Comparison of ENCODE assay signal across 13 cellular contexts in the genomic region with DNA sequence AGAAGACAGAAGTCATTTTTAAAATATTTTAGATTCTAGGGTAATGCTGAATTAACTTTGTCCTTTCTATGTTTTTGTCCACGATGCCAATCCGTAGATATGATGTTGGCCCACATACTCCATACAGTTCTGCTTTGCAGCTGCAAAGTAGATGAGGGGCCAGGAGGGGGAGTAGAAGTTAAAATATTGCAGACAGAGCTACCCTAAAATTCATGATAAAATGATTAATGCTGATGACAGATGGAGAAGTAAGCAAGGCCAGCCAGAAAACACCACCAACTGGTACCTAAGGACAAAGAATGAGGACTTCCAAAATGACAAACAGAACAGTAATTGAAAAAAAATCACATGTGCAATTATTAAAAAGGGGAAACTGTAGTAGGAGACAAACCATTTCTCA.
A peak's percentile ranks its signal among the peaks of the same experiment; 100 is the strongest.
DNase-seq lines count a peak whose midpoint lies in the region; ATAC-seq and TF ChIP-seq lines count a peak whose summit lies in the region.
"Had no signal": no experiment of that assay in that cellular context is flagged by ENCODE, and none has a peak within 500 bp of the region (broad histone marks: within the 10 kb centered on the region; RNA-seq: fewer than 3 reads in every experiment).

No MANE protein-coding gene starts in this region.

- in situ Hi-C loops in GM13976 (cut with MboI; ENCODE audit: low sequenced_read_pairs, unreplicated experiment): no loop called here

- TF ChIP-seq CTCF in cardiac fibroblast (IDR thresholded peaks at IDR 0.05; ENCODE audit: low read depth, low read length) (no peak), GM13976 (IDR thresholded peaks at IDR 0.05; ENCODE audit: borderline replicate concordance, control extremely low read depth, extremely low read depth, insufficient read depth, missing control alignments) (no peak)

- no peak overlapping the region for H3K4me3 ChIP-seq in cardiac fibroblast (replicated peaks in 1 of 2; ENCODE audit: low read depth in 2 of 2, low read length in 2 of 2)
- H3K4me3 ChIP-seq: A549, sigmoid colon, suprapubic skin had no signal

- peak; percentile 10 for DNase-seq in NCI-H1105 treated with DMSO at 0.1 percent for 48 hours (lab: John Stamatoyannopoulos, UW)
- no peak for DNase-seq in NCI-H1105 (lab: John Stamatoyannopoulos, UW)
- peak; percentile 46 for DNase-seq in NCI-H524 treated with DMSO at 0.1 percent for 48 hours (lab: John Stamatoyannopoulos, UW)
- peak; percentile 10 to 19 for DNase-seq in cardiac fibroblast (ENCODE audit: low read depth in 2 of 2)
- peak; percentile 14 for DNase-seq in pons (ENCODE audit: low spot score)
- DNase-seq in iPS-NIHi7 (ENCODE audit: extremely low spot score): no peak
- no peak for DNase-seq in GM13976 (ENCODE audit: low spot score)
- DNase-seq: amygdala, NCI-H1436 treated with DMSO at 0.1 percent for 48 hours, sigmoid colon had no signal

- ATAC-seq in HG02852 (IDR thresholded peaks at IDR 0.05; ENCODE audit: unreplicated experiment): no peak
- ATAC-seq: A549 had no signal

Comparison
In these comparisons a context has a peak if more than half of its experiments do, and no peak if none do; other contexts are left out.
1. DNase-seq: peak in NCI-H1105 treated with DMSO at 0.1 percent for 48 hours (single experiment), NCI-H524 treated with DMSO at 0.1 percent for 48 hours (single experiment), cardiac fibroblast (2 of 2) and pons (single experiment); none in NCI-H1105 (single experiment), iPS-NIHi7 (single experiment) and GM13976 (single experiment).